Comparison of ENCODE assay signal across 9 cellular contexts in the genomic region with DNA sequence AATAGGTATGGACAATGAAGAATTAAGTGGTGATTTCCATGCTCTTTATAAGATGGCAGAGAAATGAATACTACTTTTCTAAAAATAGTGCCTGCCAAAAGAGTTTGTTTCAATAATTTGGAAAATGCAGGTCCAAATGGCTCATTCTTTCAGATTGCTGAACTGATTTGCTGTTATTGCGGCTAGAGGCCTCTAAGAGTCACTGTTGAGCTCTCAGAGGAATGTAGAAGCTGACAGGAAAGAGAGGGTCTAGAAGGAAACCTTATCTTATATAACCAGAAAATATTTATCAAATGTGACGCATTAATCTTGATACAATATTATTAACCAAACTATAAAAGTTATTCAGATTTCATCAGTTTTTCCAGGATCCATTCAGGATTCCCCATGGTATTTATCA.
DNase-seq lines count a peak whose midpoint lies in the region; ATAC-seq, FAIRE-seq and TF ChIP-seq lines count a peak whose summit lies in the region.
"Had no signal": no experiment of that assay in that cellular context is flagged by ENCODE, and none has a peak within 500 bp of the region (broad histone marks: within the 10 kb centered on the region; RNA-seq: fewer than 3 reads in every experiment).

No MANE protein-coding gene starts in this region.

- H4K20me1 ChIP-seq in GM23248 (ENCODE audit: insufficient read depth) = no peaks in the 10 kb centered on the region

- intact Hi-C loops in CD4-positive, alpha-beta T cell (cut with DNase I, micrococcal nuclease) = loop anchor here (2.0 kb wide), 1 partner anchor 115 kb away; no protein-coding TSS in a partner anchor
- intact Hi-C loops in kidney (cut with DNase I) = no loop called here

- no peaks in the 10 kb centered on the region for H3K79me2 ChIP-seq in GM23248 (ENCODE audit: insufficient read depth)

- H3K9ac ChIP-seq in GM23248 = no peak overlapping the region
- no peak overlapping the region for H3K9ac ChIP-seq in kidney (ENCODE audit: low read length in 2 of 2)

- peaks cover 8% of the 10 kb centered on the region for H3K27me3 Mint-ChIP-seq in CD4-positive, alpha-beta T cell

- DNase-seq in CD4-positive, alpha-beta T cell = peak in 1 of 10 experiments; percentile 0
- DNase-seq in GM23248 = peak; percentile 34
- DNase-seq in SW480 (ENCODE audit: low spot score) = peak; percentile 13
- no peak for DNase-seq in kidney
- no peak for DNase-seq in activated CD8-positive, alpha-beta memory T cell treated with anti-CD3 and anti-CD28 coated beads for 24 hours
- DNase-seq in SKM-1 treated with dmso at 0.1 percent for 144 hours (lab: John Stamatoyannopoulos, UW; ENCODE audit: unreplicated experiment) = no peak
- no peak for DNase-seq in islet precursor cell

- POLR2A ChIA-PET in CD4-positive, alpha-beta T cell (lab: Charles Lee) = interaction anchor here (1.1 kb wide), 1 partner anchor 117 kb away, joined by 3 read pairs; no protein-coding TSS in a partner anchor

- ATAC-seq in CD4-positive, alpha-beta T cell (ENCODE audit: poor library complexity) = peak; percentile 63
- no peak for ATAC-seq in activated CD4-positive, CD25-positive, alpha-beta regulatory T cell treated with anti-CD3 and anti-CD28 coated beads, Interleukin-2, amount 50 U/mL, for 24 hours

- H3K9me3 ChIP-seq in CD4-positive, alpha-beta T cell (ENCODE audit: control insufficient read depth, low read length) = no peaks in the 10 kb centered on the region
- H3K9me3 ChIP-seq in GM23248 (ENCODE audit: low read depth) = no peaks in the 10 kb centered on the region
- no peaks in the 10 kb centered on the region for H3K9me3 ChIP-seq in kidney (ENCODE audit: control insufficient read depth in 1 of 2, low read length in 2 of 2)

- H3K4me1 Mint-ChIP-seq in CD4-positive, alpha-beta T cell (ENCODE audit: low read depth) = no peaks in the 10 kb centered on the region

- no peaks in the 10 kb centered on the region for H3K9me2 ChIP-seq in GM23248 (ENCODE audit: insufficient read depth)

- CTCF ChIA-PET in CD4-positive, alpha-beta T cell (lab: Charles Lee) = interaction anchor here (0.9 kb wide), 1 partner anchor 161 kb away, joined by 3 read pairs; no protein-coding TSS in a partner anchor

- H3F3A ChIP-seq in GM23248 (ENCODE audit: insufficient read depth) = no peaks in the 10 kb centered on the region

- H3K4me3 ChIP-seq in GM23248 (no peak overlapping the region), kidney (ENCODE audit: low read length in 2 of 2) (no peak overlapping the region)

- H3K4me3 Mint-ChIP-seq in CD4-positive, alpha-beta T cell = no peak overlapping the region
- H3K4me3 Mint-ChIP-seq: stimulated activated naive CD8-positive, alpha-beta T cell treated with anti-CD3 and anti-CD28 coated beads, Interleukin-15, Interleukin-2, amounts not matched to agents 100 ng/mL and 50 ng/mL, for 24 hours had no signal

- in situ Hi-C loops in GM23248 (cut with MboI) = no loop called here

- no peak overlapping the region for H2AFZ ChIP-seq in GM23248

- no peaks in the 10 kb centered on the region for H3K36me3 Mint-ChIP-seq in CD4-positive, alpha-beta T cell (ENCODE audit: low read depth)

- WGBS in GM23248 (ENCODE audit: low coverage in 1 of 2, low lambda C conversion rate in 2 of 2, missing lambda C conversion rate in 2 of 2), 2 experiments = 0% methylated on average over 2 of the region's 2 CpGs

- no peaks in the 10 kb centered on the region for H3K9me3 Mint-ChIP-seq in CD4-positive, alpha-beta T cell
- H3K9me3 Mint-ChIP-seq: stimulated activated naive CD8-positive, alpha-beta T cell treated with anti-CD3 and anti-CD28 coated beads, Interleukin-15, Interleukin-2, amounts not matched to agents 100 ng/mL and 50 ng/mL, for 24 hours had no signal

- no peak overlapping the region for H3K4me2 ChIP-seq in GM23248 (ENCODE audit: unreplicated experiment)

- no peaks in the 10 kb centered on the region for H3K4me1 ChIP-seq in GM23248 (ENCODE audit: insufficient read depth)
- H3K4me1 ChIP-seq in kidney (ENCODE audit: control insufficient read depth in 1 of 2, insufficient read depth in 1 of 2, low read depth in 1 of 2, low read length in 2 of 2) = no peaks in the 10 kb centered on the region

- TF ChIP-seq CTCF in CD4-positive, alpha-beta T cell (IDR thresholded peaks at IDR 0.05) = peak; percentile 48
- peak; percentile 37 for TF ChIP-seq CTCF in kidney (IDR thresholded peaks at IDR 0.05; ENCODE audit: borderline replicate concordance, extremely low read depth, insufficient read depth)

- no peak overlapping the region for H3K27ac Mint-ChIP-seq in CD4-positive, alpha-beta T cell
- H3K27ac Mint-ChIP-seq: stimulated activated naive CD8-positive, alpha-beta T cell treated with anti-CD3 and anti-CD28 coated beads, Interleukin-15, Interleukin-2, amounts not matched to agents 100 ng/mL and 50 ng/mL, for 24 hours had no signal

- FAIRE-seq in kidney (lab: Jason Lieb, UNC) = peak; percentile 25

- no peaks in the 10 kb centered on the region for H3K27me3 ChIP-seq in CD4-positive, alpha-beta T cell (ENCODE audit: control insufficient read depth, insufficient read depth, low read length)
- no peaks in the 10 kb centered on the region for H3K27me3 ChIP-seq in GM23248 (replicated peaks; ENCODE audit: insufficient read depth)

- H3K27ac ChIP-seq in CD4-positive, alpha-beta T cell (ENCODE audit: low read depth, low read length) = no peak overlapping the region
- no peak overlapping the region for H3K27ac ChIP-seq in GM23248
- H3K27ac ChIP-seq in kidney (ENCODE audit: low read depth in 2 of 2, low read length in 2 of 2) = no peak overlapping the region

- H3K36me3 ChIP-seq in GM23248 (ENCODE audit: low read depth) = no peaks in the 10 kb centered on the region
- H3K36me3 ChIP-seq in kidney (ENCODE audit: control insufficient read depth in 1 of 2, insufficient read depth in 2 of 2, low read length in 2 of 2) = no peaks in the 10 kb centered on the region

Comparison
In these comparisons a context has a peak if more than half of its experiments do, and no peak if none do; other contexts are left out.
1. DNase-seq: peak in GM23248 (single experiment) and SW480 (single experiment); none in kidney (single experiment), activated CD8-positive, alpha-beta memory T cell treated with anti-CD3 and anti-CD28 coated beads for 24 hours (single experiment), SKM-1 treated with dmso at 0.1 percent for 144 hours (single experiment) and islet precursor cell (single experiment).